ENCODE assay signal across 20 cellular contexts in the genomic region with DNA sequence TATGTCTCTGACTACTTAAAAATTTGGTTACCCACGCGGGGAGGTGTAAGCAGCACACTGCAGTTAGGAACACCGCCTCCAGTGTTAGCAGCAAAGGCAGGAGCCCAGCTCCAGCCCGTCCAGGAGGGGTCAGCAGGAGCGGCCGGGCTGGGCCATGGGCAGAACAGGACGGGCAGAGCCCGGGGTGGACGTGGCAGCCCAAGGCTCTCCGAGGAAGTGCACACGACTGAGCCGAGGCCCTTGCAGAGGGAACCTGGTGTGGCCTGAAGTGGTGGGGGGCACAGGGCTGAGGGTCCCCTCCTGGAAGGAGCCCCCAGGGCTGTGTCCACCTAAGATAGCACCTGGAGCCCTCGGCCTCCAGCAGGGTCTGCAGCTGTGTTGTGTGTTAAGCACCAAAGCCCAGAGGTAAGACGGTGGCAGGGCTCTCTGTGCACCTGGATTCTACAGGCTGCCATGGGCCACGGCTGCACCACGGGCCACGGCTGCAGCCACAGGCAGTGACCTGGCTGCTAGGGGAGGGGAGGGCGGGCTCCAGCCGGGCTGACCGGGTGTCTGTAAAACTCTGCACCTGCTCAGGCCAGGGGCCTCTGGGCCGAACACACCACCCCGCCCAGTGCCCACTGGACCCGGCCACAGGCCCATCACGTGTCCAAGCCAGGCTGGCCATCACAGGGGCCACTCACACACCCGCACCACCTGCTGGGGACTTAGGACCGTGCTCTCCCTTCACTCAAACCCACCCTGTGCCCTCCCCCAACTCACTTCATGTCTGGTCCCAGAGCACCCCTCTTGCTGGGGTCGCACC. TPM values are rescaled to one million over a fixed set of nuclear protein-coding genes. Genes with fewer than 3 reads are reported as not detected.
DNase-seq lines count a peak whose midpoint lies in the region; ATAC-seq, FAIRE-seq and TF ChIP-seq lines count a peak whose summit lies in the region.
"Had no signal": no experiment of that assay in that cellular context is flagged by ENCODE, and none has a peak within 500 bp of the region (broad histone marks: within the 10 kb centered on the region; RNA-seq: fewer than 3 reads in every experiment).

No MANE protein-coding gene starts in this region.

- H3K4me3 ChIP-seq in neuronal stem cell (ENCODE audit: low read length in 2 of 2): no peak overlapping the region
- H3K4me3 ChIP-seq: suprapubic skin had no signal

- in situ Hi-C loops in GM13977 (cut with MboI; ENCODE audit: low pct_unique_long_range_greater_than_20kb, low sequenced_read_pairs, unreplicated experiment): no loop called here

- no peak overlapping the region for H3K4ac ChIP-seq in neuronal stem cell (ENCODE audit: low read length)

- H2BK120ac ChIP-seq in neuronal stem cell (ENCODE audit: low read depth, low read length): no peak overlapping the region

- H3K27me3 ChIP-seq in neuronal stem cell (ENCODE audit: control insufficient read depth in 3 of 3, insufficient read depth in 3 of 3, low read depth in 1 of 3, low read length in 3 of 3): no peaks in the 10 kb centered on the region
- H3K27me3 ChIP-seq: suprapubic skin had no signal

- ATAC-seq in HG03108 (IDR thresholded peaks at IDR 0.05; ENCODE audit: unreplicated experiment) (no peak), HG03196 (IDR thresholded peaks at IDR 0.05; ENCODE audit: unreplicated experiment) (no peak)
- ATAC-seq: stimulated activated effector memory CD8-positive, alpha-beta T cell treated with anti-CD3 and anti-CD28 coated beads, Interleukin-12 subunit alpha, Interleukin-12 subunit beta, amount 100 ng/mL, for 72 hours had no signal

- no peak overlapping the region for H2AFZ ChIP-seq in neuronal stem cell (ENCODE audit: low read length)

- DNase-seq in GM13977 (ENCODE audit: low spot score) (peak; percentile 34), RWPE1 (ENCODE audit: low spot score) (no peak), frontal cortex (ENCODE audit: low spot score in 2 of 2) (peak; percentile 18 to 31), neuronal stem cell (ENCODE audit: low spot score) (no peak), HCEC 1CT (no peak), urothelium cell line (ENCODE audit: low spot score) (no peak)
- DNase-seq: activated CD4-positive, alpha-beta memory T cell treated with anti-CD3 and anti-CD28 coated beads, Interleukin-2, amount 10 ng/mL, durations not matched to agents 7 days and 5 days; activated gamma-delta T cell; activated T-cell treated with anti-CD3 and anti-CD28 coated beads for 4 hours; amniotic stem cell; hippocampal formation; KG1; NCI-H524 treated with DMSO at 0.1 percent for 48 hours; T-helper 9 cell had no signal

- no peak for FAIRE-seq in frontal cortex (lab: Jason Lieb, UNC)
- no peak for FAIRE-seq in urothelium cell line (lab: Jason Lieb, UNC)

- CTCF ChIA-PET in RWPE1 (lab: Yijun Ruan, JAX): interaction anchor here (0.7 to 1.2 kb wide), 3 partner anchors 29 to 50 kb away, joined by 3 to 4 read pairs (median 3); no protein-coding TSS in a partner anchor

- H2BK15ac ChIP-seq in neuronal stem cell (ENCODE audit: low read length): no peak overlapping the region

- TF ChIP-seq CTCF in GM13977 (IDR thresholded peaks at IDR 0.05; ENCODE audit: extremely low read depth, insufficient read depth, missing control alignments) (no peak), RWPE1 (conservative IDR thresholded peaks at IDR 0.05; ENCODE audit: low read depth) (no peak)

- H3K4me1 ChIP-seq in neuronal stem cell (ENCODE audit: control insufficient read depth in 2 of 2, insufficient read depth in 1 of 2, low read depth in 1 of 2, low read length in 2 of 2): peaks cover 9 to 12% of the 10 kb centered on the region in 2 donors

- H2BK12ac ChIP-seq in neuronal stem cell (ENCODE audit: low read length): peak overlapping the region; percentile 22

- POLR2A ChIA-PET in RWPE1 (lab: Yijun Ruan, JAX; ENCODE audit: low non-redundant PET): no interaction called here

- H3K9ac ChIP-seq in neuronal stem cell (ENCODE audit: low read depth, low read length, poor library complexity): no peak overlapping the region

- H3K79me1 ChIP-seq in neuronal stem cell (ENCODE audit: low read depth, low read length): peaks cover 13% of the 10 kb centered on the region

- no peak overlapping the region for H3K14ac ChIP-seq in neuronal stem cell (ENCODE audit: low read length)

- peak overlapping the region; percentile 56 for H3K27ac ChIP-seq in RWPE1
- no peak overlapping the region for H3K27ac ChIP-seq in neuronal stem cell (replicated peaks; ENCODE audit: low read length)
- H3K27ac ChIP-seq: neutrophil, suprapubic skin had no signal

- H4K8ac ChIP-seq in neuronal stem cell (ENCODE audit: low read depth, low read length): peak overlapping the region; percentile 82

- no peak overlapping the region for H4K91ac ChIP-seq in neuronal stem cell (ENCODE audit: low read depth, low read length, poor library complexity)

- peak overlapping the region; percentile 28 for H2AK5ac ChIP-seq in neuronal stem cell (ENCODE audit: low read depth, low read length)

- peak overlapping the region; percentile 13 for H2BK5ac ChIP-seq in neuronal stem cell (ENCODE audit: low read length)

- H3K4me2 ChIP-seq in neuronal stem cell (ENCODE audit: insufficient read depth, low read length, poor library complexity, severe bottlenecking): no peak overlapping the region

- H3K9me3 ChIP-seq in neuronal stem cell (replicated peaks in 1 of 2; ENCODE audit: control insufficient read depth in 2 of 2, insufficient read depth in 1 of 2, low read depth in 1 of 2, low read length in 2 of 2): no peaks in the 10 kb centered on the region
- H3K9me3 ChIP-seq: neutrophil, suprapubic skin had no signal

- H3K18ac ChIP-seq in neuronal stem cell (ENCODE audit: low read length): no peak overlapping the region

- peaks cover 10 to 69% of the 10 kb centered on the region in 2 donors for H3K36me3 ChIP-seq in neuronal stem cell (replicated peaks in 1 of 2; ENCODE audit: control insufficient read depth in 2 of 2, insufficient read depth in 2 of 2, low read length in 2 of 2)

- peak overlapping the region; percentile 85 for H3K23ac ChIP-seq in neuronal stem cell (ENCODE audit: low read depth, low read length, poor library complexity)

- WGBS in neuronal stem cell (ENCODE audit: extremely low coverage in 2 of 2, insufficient read length in 2 of 2, insufficient replicate concordance in 1 of 2), 2 donors: no CpG with 5 or more reads among the region's 27 CpGs

RNA-seq across cellular contexts. Expression of a gene that starts 6.6 kb away (rescaled TPM):
- total RNA-seq in frontal cortex: 1.2 TPM
- 43.6 TPM for polyA plus RNA-seq in neuronal stem cell (2013, experiment 1 of 2)
- polyA plus RNA-seq in neuronal stem cell (2013, experiment 2 of 2): 43.1 TPM

RNA-seq across cellular contexts. Expression of a gene that starts 9.7 kb away (rescaled TPM):
- total RNA-seq in frontal cortex: 4.9 TPM
- 3.2 TPM for polyA plus RNA-seq in neuronal stem cell (2013, experiment 1 of 2)
- polyA plus RNA-seq in neuronal stem cell (2013, experiment 2 of 2): 2.9 TPM

RNA-seq across cellular contexts. Expression of a gene that starts 38.3 kb away (rescaled TPM):
- total RNA-seq in frontal cortex: 6.5 TPM
- polyA plus RNA-seq in neuronal stem cell (2013, experiment 1 of 2): 11.0 TPM
- 11.0 TPM for polyA plus RNA-seq in neuronal stem cell (2013, experiment 2 of 2)

RNA-seq across cellular contexts. Expression of a gene that starts 38.4 kb away (rescaled TPM):
- total RNA-seq in frontal cortex: 18.3 TPM
- 8.8 TPM for polyA plus RNA-seq in neuronal stem cell (2013, experiment 1 of 2)
- 8.0 TPM for polyA plus RNA-seq in neuronal stem cell (2013, experiment 2 of 2)

RNA-seq across cellular contexts. Expression of a gene that starts 49.7 kb away (rescaled TPM):
- not detected for total RNA-seq in frontal cortex
- polyA plus RNA-seq in neuronal stem cell (2013, experiment 1 of 2): 0.70 TPM
- 0.90 TPM for polyA plus RNA-seq in neuronal stem cell (2013, experiment 2 of 2)
- total RNA-seq: activated CD4-positive, alpha-beta memory T cell treated with anti-CD3 and anti-CD28 coated beads, Interleukin-2, amount 10 ng/mL, durations not matched to agents 7 days and 5 days; skeletal muscle tissue had no signal

Comparison
In these comparisons a context has a peak if more than half of its experiments do, and no peak if none do; other contexts are left out.
1. DNase-seq: peak in GM13977 (single experiment) and frontal cortex (2 of 2); none in RWPE1 (single experiment), neuronal stem cell (single experiment), HCEC 1CT (single experiment) and urothelium cell line (single experiment).